ENCODE assay signal across 8 cellular contexts in the genomic region with DNA sequence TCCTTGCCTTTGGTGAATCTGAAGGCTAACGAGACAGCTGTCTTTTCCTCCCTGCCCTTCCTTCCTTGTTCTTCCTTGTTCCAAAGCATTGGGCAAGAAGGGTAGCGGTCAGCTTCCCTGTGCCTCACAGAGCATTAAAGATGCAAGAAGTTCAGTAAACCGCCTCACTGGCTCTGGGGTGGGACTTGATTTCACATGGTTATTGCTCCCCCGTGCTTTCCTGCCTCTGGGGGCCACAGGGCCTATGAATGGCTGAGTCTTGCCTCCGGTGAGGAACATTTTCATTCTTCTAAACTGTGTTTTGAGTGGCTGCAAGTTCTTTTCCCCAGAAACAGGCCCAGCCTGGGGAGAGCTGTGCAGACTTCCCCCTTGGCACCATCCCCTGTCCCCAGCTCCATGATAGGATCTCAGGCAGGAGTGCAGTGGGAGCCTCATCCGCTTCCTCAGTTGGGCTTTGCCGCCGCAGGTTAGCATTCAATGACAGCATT. TPM values are rescaled to one million over a fixed set of nuclear protein-coding genes. Genes with fewer than 3 reads are reported as not detected.
DNase-seq lines count a peak whose midpoint lies in the region; ATAC-seq and TF ChIP-seq lines count a peak whose summit lies in the region.

No MANE protein-coding gene starts in this region.

- no TSS peak for BruUV-seq in A673 (replicated peaks; lab: Mats Ljungman, UMichigan)

- H3K27ac Mint-ChIP-seq in stimulated activated naive CD8-positive, alpha-beta T cell treated with anti-CD3 and anti-CD28 coated beads, Interleukin-15, amount 100 ng/mL, for 72 hours = peak overlapping the region; percentile 90 to 92

- peaks cover 46% of the 10 kb centered on the region for H3K27me3 ChIP-seq in A673 (replicated peaks; ENCODE audit: insufficient read depth, low read depth, low read length, poor library complexity)
- peaks cover 26% of the 10 kb centered on the region for H3K27me3 ChIP-seq in HUES48 (ENCODE audit: control insufficient read depth, insufficient read depth, low read length)
- H3K27me3 ChIP-seq in brain microvascular endothelial cell (replicated peaks) = no peaks in the 10 kb centered on the region

- POLR2A ChIA-PET in A673 (lab: Charles Lee; ENCODE audit: low non-redundant PET) = interaction anchor here (1.0 kb wide), 1 partner anchor 15 kb away, joined by 4 read pairs; no protein-coding TSS in a partner anchor

- intact Hi-C loops in A673 (cut with micrococcal nuclease; ENCODE audit: unreplicated experiment) = no loop called here

- H3K27ac ChIP-seq in A673 (ENCODE audit: low read depth, low read length, poor library complexity, severe bottlenecking) (no peak overlapping the region), HUES48 (ENCODE audit: low read depth, low read length) (no peak overlapping the region), brain microvascular endothelial cell (no peak overlapping the region)

- CTCF ChIA-PET in A673 (lab: Charles Lee) = no interaction called here

- peak overlapping the region; percentile 70 for H3K4me3 ChIP-seq in A673 (ENCODE audit: low read depth, low read length, poor library complexity, severe bottlenecking)
- H3K4me3 ChIP-seq in HUES48 (ENCODE audit: low read depth, low read length) = peak overlapping the region; percentile 75
- peak overlapping the region; percentile 74 for H3K4me3 ChIP-seq in brain microvascular endothelial cell (ENCODE audit: low read depth, low read length)

- H3K4me1 Mint-ChIP-seq in stimulated activated naive CD8-positive, alpha-beta T cell treated with anti-CD3 and anti-CD28 coated beads, Interleukin-15, amount 100 ng/mL, for 72 hours = peaks cover 74% of the 10 kb centered on the region

- no peak overlapping the region for H3K9ac ChIP-seq in HUES48 (ENCODE audit: low read depth, low read length)

- no peaks in the 10 kb centered on the region for H3K9me3 Mint-ChIP-seq in stimulated activated naive CD8-positive, alpha-beta T cell treated with anti-CD3 and anti-CD28 coated beads, Interleukin-15, amount 100 ng/mL, for 72 hours

- no peaks in the 10 kb centered on the region for H3K27me3 Mint-ChIP-seq in stimulated activated naive CD8-positive, alpha-beta T cell treated with anti-CD3 and anti-CD28 coated beads, Interleukin-15, amount 100 ng/mL, for 72 hours

- no peaks in the 10 kb centered on the region for H3K9me3 ChIP-seq in A673 (ENCODE audit: low read depth, low read length, poor library complexity, severe bottlenecking)
- H3K9me3 ChIP-seq in HUES48 (ENCODE audit: control insufficient read depth, insufficient read depth, low read length) = no peaks in the 10 kb centered on the region

- peak overlapping the region; percentile 81 to 93 for H3K4me3 Mint-ChIP-seq in stimulated activated naive CD8-positive, alpha-beta T cell treated with anti-CD3 and anti-CD28 coated beads, Interleukin-15, amount 100 ng/mL, for 72 hours

- H3K4me1 ChIP-seq in A673 (ENCODE audit: insufficient read depth, low read length, poor library complexity, severe bottlenecking) = peaks cover 3% of the 10 kb centered on the region
- H3K4me1 ChIP-seq in HUES48 (ENCODE audit: control insufficient read depth, insufficient read depth, low read length) = peaks cover 28% of the 10 kb centered on the region

- DNase-seq in A673 (ENCODE audit: low spot score) (no peak), brain microvascular endothelial cell (no peak), left lobe of liver (ENCODE audit: low spot score) (peak; percentile 51), NK-92 (lab: John Stamatoyannopoulos, UW; ENCODE audit: unreplicated experiment) (no peak)
- DNase-seq in stimulated activated naive CD8-positive, alpha-beta T cell treated with anti-CD3 and anti-CD28 coated beads, Interleukin-15, amount 100 ng/mL, for 72 hours = peak in 1 of 2 donors; percentile 8

- TF ChIP-seq CTCF in A673 (conservative IDR thresholded peaks at IDR 0.05; ENCODE audit: low read depth, low read length) (no peak), brain microvascular endothelial cell (IDR thresholded peaks at IDR 0.05; ENCODE audit: low read depth, low read length, missing control alignments) (no peak)

- peak; percentile 0 for ATAC-seq in left lobe of liver
- no peak for ATAC-seq in stimulated activated naive CD8-positive, alpha-beta T cell treated with anti-CD3 and anti-CD28 coated beads, Interleukin-15, amount 100 ng/mL, for 72 hours
- ATAC-seq in GM19023 (IDR thresholded peaks at IDR 0.05; ENCODE audit: unreplicated experiment) = no peak
- ATAC-seq in HG03521 (IDR thresholded peaks at IDR 0.05; ENCODE audit: unreplicated experiment) = no peak

- in situ Hi-C loops in brain microvascular endothelial cell (cut with HindIII; ENCODE audit: low pct_ligation_motif_present, low sequenced_read_pairs) = loop anchor here (25.0 kb wide), 1 partner anchor 104 kb away; no protein-coding TSS in a partner anchor

- H3K36me3 ChIP-seq in A673 (ENCODE audit: insufficient read depth, low read length, poor library complexity, severe bottlenecking) = no peaks in the 10 kb centered on the region
- H3K36me3 ChIP-seq in HUES48 (ENCODE audit: control insufficient read depth, insufficient read depth, low read length) = no peaks in the 10 kb centered on the region
- no peaks in the 10 kb centered on the region for H3K36me3 ChIP-seq in brain microvascular endothelial cell (replicated peaks)

RNA-seq across cellular contexts. Expression of gene YPEL2, which starts 1.5 kb away (rescaled TPM):
- total RNA-seq in A673 (2021) (0.60 and 0.96 TPM in 2 replicates), left lobe of liver (18.9 TPM)

Comparison
In these comparisons a context has a peak if more than half of its experiments do, and no peak if none do; other contexts are left out.
1. RNA of gene YPEL2, which starts 1.5 kb away (total RNA-seq): 18.9 TPM in left lobe of liver (single experiment); 0.60 to 0.96 TPM in A673; every median in the first group is over 10 times any median in the second.
2. Peak in every context shown above with its lines, with median percentiles within 50 percentile points of each other: H3K4me3 ChIP-seq.